ENCODE assay signal across 8 cellular contexts in genomic region chr16:27408012-27408601, GRCh38. TPM values are rescaled to one million over a fixed set of nuclear protein-coding genes. Genes with fewer than 3 reads are reported as not detected.
DNase-seq lines count a peak whose midpoint lies in the region; ATAC-seq and TF ChIP-seq lines count a peak whose summit lies in the region.

No MANE protein-coding gene starts in this region.

- peak overlapping the region; percentile 97 for H3K4me3 Mint-ChIP-seq in CD8-positive, alpha-beta T cell
- H3K4me3 Mint-ChIP-seq in central memory CD8-positive, alpha-beta T cell = peak overlapping the region; percentile 98
- H3K4me3 Mint-ChIP-seq in stimulated activated naive CD8-positive, alpha-beta T cell treated with anti-CD3 and anti-CD28 coated beads, Interleukin-15, amount 100 ng/mL, for 72 hours = peak overlapping the region; percentile 96 to 99

- H3K27ac ChIP-seq in CD8-positive, alpha-beta T cell (ENCODE audit: low read depth, low read length) = peak overlapping the region; percentile 17
- no peak overlapping the region for H3K27ac ChIP-seq in dorsolateral prefrontal cortex

- TF ChIP-seq CTCF in CD8-positive, alpha-beta T cell (IDR thresholded peaks at IDR 0.05) = no peak
- TF ChIP-seq CTCF in NB4 (IDR thresholded peaks at IDR 0.05; ENCODE audit: low read depth, low read length) (no peak), dorsolateral prefrontal cortex (IDR thresholded peaks at IDR 0.05 in 54 of 56, conservative IDR thresholded peaks at IDR 0.05 in 2 of 56; ENCODE audit: low read depth in 1 of 56, partially characterized antibody in 56 of 56) (no peak)

- CTCF ChIA-PET in CD8-positive, alpha-beta T cell (lab: Charles Lee) = interaction anchor here (1.2 to 1.6 kb wide), 3 partner anchors 47 to 173 kb away, joined by 4 read pairs; no protein-coding TSS in a partner anchor

- TF ChIP-seq POLR2A in NB4 (IDR thresholded peaks at IDR 0.05; ENCODE audit: extremely low read depth, insufficient read length) = no peak

- no peaks in the 10 kb centered on the region for H3K9me3 ChIP-seq in CD8-positive, alpha-beta T cell (ENCODE audit: low read length)

- DNase-seq in CD8-positive, alpha-beta T cell = peak in 2 of 7 experiments; percentile 51 to 58
- DNase-seq in NB4 (ENCODE audit: low read depth) (peak; percentile 58), HPDE6-E6E7 (ENCODE audit: extremely low spot score) (no peak), dorsolateral prefrontal cortex (no peak), H7 (no peak)
- DNase-seq in central memory CD8-positive, alpha-beta T cell (ENCODE audit: low spot score in 2 of 2) = no peak
- DNase-seq in stimulated activated naive CD8-positive, alpha-beta T cell treated with anti-CD3 and anti-CD28 coated beads, Interleukin-15, amount 100 ng/mL, for 72 hours = peak; percentile 61 to 75

- peaks cover 11% of the 10 kb centered on the region for H3K9me3 Mint-ChIP-seq in CD8-positive, alpha-beta T cell
- H3K9me3 Mint-ChIP-seq in central memory CD8-positive, alpha-beta T cell = no peaks in the 10 kb centered on the region
- peaks cover 14 to 17% of the 10 kb centered on the region in 2 donors for H3K9me3 Mint-ChIP-seq in stimulated activated naive CD8-positive, alpha-beta T cell treated with anti-CD3 and anti-CD28 coated beads, Interleukin-15, amount 100 ng/mL, for 72 hours

- ATAC-seq in CD8-positive, alpha-beta T cell = peak; percentile 52
- peak; percentile 33 for ATAC-seq in GM21367 (IDR thresholded peaks at IDR 0.05; ENCODE audit: unreplicated experiment)
- ATAC-seq in central memory CD8-positive, alpha-beta T cell (replicated peaks; ENCODE audit: extremely low read depth, poor library complexity, severe bottlenecking) = peak; percentile 36
- ATAC-seq in stimulated activated naive CD8-positive, alpha-beta T cell treated with anti-CD3 and anti-CD28 coated beads, Interleukin-15, amount 100 ng/mL, for 72 hours = peak; percentile 77

- peaks cover 6% of the 10 kb centered on the region for H3K36me3 ChIP-seq in CD8-positive, alpha-beta T cell (ENCODE audit: insufficient read depth, low read length)
- H3K36me3 ChIP-seq in H7 (replicated peaks; ENCODE audit: control insufficient read depth, insufficient read depth, low read length) = no peaks in the 10 kb centered on the region

- H3K4me1 ChIP-seq in CD8-positive, alpha-beta T cell (ENCODE audit: insufficient read depth, low read length) = peaks cover 63% of the 10 kb centered on the region

- H3K4me1 Mint-ChIP-seq in CD8-positive, alpha-beta T cell (ENCODE audit: low read depth) = peaks cover 85% of the 10 kb centered on the region
- peaks cover 80% of the 10 kb centered on the region for H3K4me1 Mint-ChIP-seq in central memory CD8-positive, alpha-beta T cell
- H3K4me1 Mint-ChIP-seq in stimulated activated naive CD8-positive, alpha-beta T cell treated with anti-CD3 and anti-CD28 coated beads, Interleukin-15, amount 100 ng/mL, for 72 hours = peaks cover 69% of the 10 kb centered on the region

- peak overlapping the region; percentile 91 for H3K27ac Mint-ChIP-seq in CD8-positive, alpha-beta T cell
- peak overlapping the region; percentile 100 for H3K27ac Mint-ChIP-seq in central memory CD8-positive, alpha-beta T cell (ENCODE audit: low read depth)
- H3K27ac Mint-ChIP-seq in stimulated activated naive CD8-positive, alpha-beta T cell treated with anti-CD3 and anti-CD28 coated beads, Interleukin-15, amount 100 ng/mL, for 72 hours = peak overlapping the region; percentile 96 to 98

- H3K27me3 ChIP-seq in CD8-positive, alpha-beta T cell (ENCODE audit: insufficient read depth, low read length) = no peaks in the 10 kb centered on the region
- H3K27me3 ChIP-seq in dorsolateral prefrontal cortex (peaks cover 0 to 20% (median 3%) of the 10 kb centered on the region in 45 donors), H7 (ENCODE audit: control insufficient read depth, insufficient read depth, low read length) (no peaks in the 10 kb centered on the region)

- POLR2A ChIA-PET in CD8-positive, alpha-beta T cell (lab: Charles Lee) = interaction anchor here (1.0 to 10.4 kb wide), 6 partner anchors 30 to 234 kb away, joined by 3 to 76 read pairs (median 8); no protein-coding TSS in a partner anchor

- intact Hi-C loops in CD8-positive, alpha-beta T cell (cut with DNase I, micrococcal nuclease) = loop anchor here in 1 of 2 experiments (2.0 kb wide), 1 partner anchor 15 kb away; no protein-coding TSS in a partner anchor
- intact Hi-C loops in dorsolateral prefrontal cortex (cut with DNase I) = no loop called here

- peaks cover 67% of the 10 kb centered on the region for H3K36me3 Mint-ChIP-seq in CD8-positive, alpha-beta T cell
- peaks cover 51% of the 10 kb centered on the region for H3K36me3 Mint-ChIP-seq in central memory CD8-positive, alpha-beta T cell (ENCODE audit: insufficient read depth)

- H3K4me3 ChIP-seq in CD8-positive, alpha-beta T cell (ENCODE audit: low read depth, low read length) = peak overlapping the region; percentile 11
- no peak overlapping the region for H3K4me3 ChIP-seq in NB4 (ENCODE audit: low read depth, low read length)
- no peak overlapping the region for H3K4me3 ChIP-seq in dorsolateral prefrontal cortex
- no peak overlapping the region for H3K4me3 ChIP-seq in H7 (ENCODE audit: insufficient read depth, low read depth, low read length)

- no peaks in the 10 kb centered on the region for H3K27me3 Mint-ChIP-seq in CD8-positive, alpha-beta T cell (ENCODE audit: low read depth)
- H3K27me3 Mint-ChIP-seq in central memory CD8-positive, alpha-beta T cell = no peaks in the 10 kb centered on the region
- H3K27me3 Mint-ChIP-seq in stimulated activated naive CD8-positive, alpha-beta T cell treated with anti-CD3 and anti-CD28 coated beads, Interleukin-15, amount 100 ng/mL, for 72 hours = no peaks in the 10 kb centered on the region

RNA-seq across cellular contexts. Expression of gene IL21R, which starts 6.1 kb away (rescaled TPM):
- 100 to 1,000 TPM; 113 to 121 TPM for total RNA-seq in CD8-positive, alpha-beta T cell
- total RNA-seq in dorsolateral prefrontal cortex = 1 to 10 TPM in 30 of 120 experiments, under 1 TPM in 69, not detected in 21; 0.11 to 4.6 (median 0.63) TPM
- 0.07 and 0.73 TPM in 2 replicates for total RNA-seq in H7 (2014; rRNA removed; shearing (Covaris generic))

Comparison
In these comparisons a context has a peak if more than half of its experiments do, and no peak if none do; other contexts are left out.
1. DNase-seq: peak in NB4 (single experiment) and stimulated activated naive CD8-positive, alpha-beta T cell treated with anti-CD3 and anti-CD28 coated beads, Interleukin-15, amount 100 ng/mL, for 72 hours (2 of 2); none in central memory CD8-positive, alpha-beta T cell (0 of 2), HPDE6-E6E7 (single experiment), dorsolateral prefrontal cortex (0 of 10) and H7 (single experiment).
2. RNA of gene IL21R, which starts 6.1 kb away (total RNA-seq): 113 to 121 TPM in CD8-positive, alpha-beta T cell; 0.07 to 0.73 TPM in H7 and 0.11 to 4.6 TPM in dorsolateral prefrontal cortex; every median in the first group is over 10 times any median in the second.
3. Peak in every context shown above with its lines, with median percentiles within 50 percentile points of each other: ATAC-seq, H3K27ac Mint-ChIP-seq and H3K4me3 Mint-ChIP-seq.